ENCODE assay signal across 29 cellular contexts in genomic region chr3:87390318-87390717, GRCh38.
"Had no signal": no experiment of that assay in that cellular context is flagged by ENCODE, and none has a peak within 500 bp of the region (broad histone marks: within the 10 kb centered on the region; RNA-seq: fewer than 3 reads in every experiment).

No MANE protein-coding gene starts in this region.

- DNase-seq: activated CD4-positive, alpha-beta T cell treated with anti-CD3 and anti-CD28 coated beads for 48 hours; activated CD4-positive, alpha-beta T cell treated with anti-CD3 and anti-CD28 coated beads, Interleukin-2, amount 50 U/mL, for 4 hours; activated CD8-positive, alpha-beta memory T cell treated with anti-CD3 and anti-CD28 coated beads, Interleukin-2, amount 10 ng/mL, durations not matched to agents 7 days and 5 days; activated effector memory CD4-positive, alpha-beta T cell treated with Interleukin-2 at 50 U/mL for 16 hours; activated naive CD4-positive, alpha-beta T cell; activated T-cell treated with anti-CD3 and anti-CD28 coated beads, Interleukin-2, amount 50 U/mL, for 24 hours; central memory CD4-positive, alpha-beta T cell; MG63; MV-4-11; NCI-H1092 treated with DMSO at 0.1 percent for 48 hours; NCI-H1436; NCI-H1694 treated with DMSO at 0.1 percent for 48 hours; NCI-H2081; NCI-H345; NCI-H510A; NCI-H526 treated with DMSO at 0.1 percent for 48 hours; NCI-H82; NK-92 treated with Interleukin-12 subunit alpha and Interleukin-12 subunit beta, amount 100 ng/mL, for 24 hours; OCI-M1; Peyer's patch; SHP77 had no signal

- H3K4me3 Mint-ChIP-seq: activated CD8-positive, alpha-beta memory T cell treated with anti-CD3 and anti-CD28 coated beads, Interleukin-2, amount 10 ng/mL, durations not matched to agents 7 days and 5 days; activated naive CD4-positive, alpha-beta T cell treated with anti-CD3 and anti-CD28 coated beads, Interleukin-2, amount 50 U/mL, for 24 hours; activated T-cell treated with anti-CD3 and anti-CD28 coated beads, Interleukin-2, amount 50 U/mL, for 24 hours; activated T-helper 1 cell treated with anti-CD3 and anti-CD28 coated beads, Interleukin-12 subunit alpha, Interleukin-12 subunit beta, Interleukin-2, Interleukin-4 antibody, amounts not matched to agents 30 ng/mL and 10 ng/mL and 1 ng/mL, durations not matched to agents 14 hours and 24 hours and 36 hours; T-helper 1 cell treated with Interleukin-12 subunit alpha and Interleukin-12 subunit beta and Interleukin-4 antibody, amounts not matched to agents 30 μg/mL and 1 μg/mL, for 36 hours had no signal

- ATAC-seq: activated CD4-positive, CD25-positive, alpha-beta regulatory T cell treated with anti-CD3 and anti-CD28 coated beads, Interleukin-2, amount 50 U/mL, for 24 hours; activated CD8-positive, alpha-beta memory T cell treated with anti-CD3 and anti-CD28 coated beads, Interleukin-2, amount 10 ng/mL, durations not matched to agents 7 days and 5 days; SK-N-SH treated with all-trans-retinoic acid at 6 μM for 48 hours had no signal

- H3K9me3 Mint-ChIP-seq: activated T-cell treated with anti-CD3 and anti-CD28 coated beads, Interleukin-2, amount 50 U/mL, for 24 hours; activated T-helper 1 cell treated with anti-CD3 and anti-CD28 coated beads, Interleukin-12 subunit alpha, Interleukin-12 subunit beta, Interleukin-2, Interleukin-4 antibody, amounts not matched to agents 30 ng/mL and 10 ng/mL and 1 ng/mL, durations not matched to agents 14 hours and 24 hours and 36 hours; T-helper 1 cell treated with Interleukin-12 subunit alpha and Interleukin-12 subunit beta and Interleukin-4 antibody, amounts not matched to agents 30 μg/mL and 1 μg/mL, for 36 hours had no signal

- H3K9me3 ChIP-seq: MG63, Peyer's patch, SJSA1 had no signal

- H3K4me2 ChIP-seq: KMS-11 had no signal

- H3K9ac ChIP-seq: KMS-11 had no signal

- H3K36me3 Mint-ChIP-seq: activated CD8-positive, alpha-beta memory T cell treated with anti-CD3 and anti-CD28 coated beads, Interleukin-2, amount 10 ng/mL, durations not matched to agents 7 days and 5 days; activated naive CD4-positive, alpha-beta T cell treated with anti-CD3 and anti-CD28 coated beads, Interleukin-2, amount 50 U/mL, for 24 hours had no signal

- H3K27me3 Mint-ChIP-seq: activated naive CD4-positive, alpha-beta T cell treated with anti-CD3 and anti-CD28 coated beads, Interleukin-2, amount 50 U/mL, for 24 hours; activated T-cell treated with anti-CD3 and anti-CD28 coated beads, Interleukin-2, amount 50 U/mL, for 24 hours had no signal

- H3K4me1 ChIP-seq: breast epithelium, Peyer's patch, SJSA1 had no signal

- H3K27me3 ChIP-seq: breast epithelium, MG63, Peyer's patch, SJSA1 had no signal

- H3K4me3 ChIP-seq: breast epithelium, MG63, Peyer's patch, SJSA1 had no signal

- H3K36me3 ChIP-seq: breast epithelium, MG63, Peyer's patch, SJSA1 had no signal

- H3K4me1 Mint-ChIP-seq: activated CD8-positive, alpha-beta memory T cell treated with anti-CD3 and anti-CD28 coated beads, Interleukin-2, amount 10 ng/mL, durations not matched to agents 7 days and 5 days; activated naive CD4-positive, alpha-beta T cell treated with anti-CD3 and anti-CD28 coated beads, Interleukin-2, amount 50 U/mL, for 24 hours had no signal

- H3K27ac ChIP-seq: breast epithelium, KMS-11, Peyer's patch, SJSA1 had no signal

- H3K27ac Mint-ChIP-seq: activated CD8-positive, alpha-beta memory T cell treated with anti-CD3 and anti-CD28 coated beads, Interleukin-2, amount 10 ng/mL, durations not matched to agents 7 days and 5 days; activated naive CD4-positive, alpha-beta T cell treated with anti-CD3 and anti-CD28 coated beads, Interleukin-2, amount 50 U/mL, for 24 hours; activated T-cell treated with anti-CD3 and anti-CD28 coated beads, Interleukin-2, amount 50 U/mL, for 24 hours; activated T-helper 1 cell treated with anti-CD3 and anti-CD28 coated beads, Interleukin-12 subunit alpha, Interleukin-12 subunit beta, Interleukin-2, Interleukin-4 antibody, amounts not matched to agents 30 ng/mL and 10 ng/mL and 1 ng/mL, durations not matched to agents 14 hours and 24 hours and 36 hours; T-helper 1 cell treated with Interleukin-12 subunit alpha and Interleukin-12 subunit beta and Interleukin-4 antibody, amounts not matched to agents 30 μg/mL and 1 μg/mL, for 36 hours had no signal
